In the genomic region with DNA sequence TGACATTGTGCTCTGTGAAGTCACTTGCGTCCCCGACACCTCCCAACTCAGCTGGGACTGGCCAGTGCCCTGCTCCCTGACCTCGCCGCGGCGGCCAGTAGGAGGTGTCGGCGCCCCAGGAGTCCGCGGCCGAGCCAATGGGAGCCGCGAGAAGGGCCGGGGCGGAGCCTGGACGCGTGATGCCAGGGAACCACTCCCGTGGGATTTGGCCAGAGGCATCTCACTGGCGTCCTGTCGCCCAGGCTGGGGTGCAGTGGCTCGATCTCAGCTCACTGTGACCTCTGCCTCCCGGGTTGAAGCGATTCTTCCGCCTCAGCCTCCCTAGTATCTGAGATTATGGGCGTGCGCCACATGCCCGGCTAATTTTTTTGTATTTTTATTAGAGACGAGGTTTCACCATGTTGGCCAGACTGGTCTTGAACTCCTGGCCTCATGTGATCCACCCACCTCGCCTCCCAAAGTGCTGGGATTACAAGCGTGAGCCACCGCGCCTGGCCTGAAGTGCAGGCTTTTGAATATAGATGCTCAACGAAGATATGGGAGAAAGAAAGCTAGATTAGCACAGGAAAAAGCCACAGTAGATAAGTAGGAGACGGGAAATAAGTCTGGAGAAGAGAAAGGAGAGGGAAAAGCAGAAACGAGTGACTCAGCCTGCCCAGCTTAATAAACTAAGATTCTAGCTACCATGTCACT, we compare ENCODE assay signal across 8 cellular contexts. TPM values are rescaled to one million over a fixed set of nuclear protein-coding genes. Genes with fewer than 3 reads are reported as not detected.
DNase-seq lines count a peak whose midpoint lies in the region; ATAC-seq, FAIRE-seq and TF ChIP-seq lines count a peak whose summit lies in the region.

No MANE protein-coding gene starts in this region.

- DNase-seq in DMS 273 treated with DMSO at 0.1 percent for 48 hours (lab: John Stamatoyannopoulos, UW): peak; percentile 40
- DNase-seq in H54 (ENCODE audit: insufficient read length, low spot score): peak; percentile 94
- peak; percentile 65 for DNase-seq in NCI-H2029 (lab: John Stamatoyannopoulos, UW)
- peak; percentile 10 for DNase-seq in activated CD4-positive, alpha-beta T cell treated with anti-CD3 and anti-CD28 coated beads for 1 hour
- DNase-seq in dermis microvascular lymphatic vessel endothelial cell (ENCODE audit: low read depth in 2 of 2): peak; percentile 48 to 81
- DNase-seq in left kidney (ENCODE audit: low read depth, low spot score): peak; percentile 90
- peak; percentile 33 to 38 for DNase-seq in stimulated activated CD4-positive, alpha-beta T cell treated with anti-CD3 and anti-CD28 coated beads, Interleukin-15, amount 100 ng/mL, for 48 hours (ENCODE audit: low read depth in 2 of 2)

- no peak for ATAC-seq in GM18519 (IDR thresholded peaks at IDR 0.05; ENCODE audit: low FRiP score, unreplicated experiment)

- peak; percentile 65 for FAIRE-seq in H54 (lab: Jason Lieb, UNC)

- peak; percentile 92 for TF ChIP-seq POLR2A in H54 (IDR thresholded peaks at IDR 0.05; ENCODE audit: low read depth, low read length)

RNA-seq across cellular contexts. Expression of a gene that starts 38.0 kb away (rescaled TPM):
- total RNA-seq in dermis microvascular lymphatic vessel endothelial cell: 22.5 and 25.0 TPM in 2 replicates

RNA-seq across cellular contexts. Expression of a gene that starts 38.7 kb away (rescaled TPM):
- total RNA-seq in dermis microvascular lymphatic vessel endothelial cell: 118 and 181 TPM in 2 replicates

Comparison
In these comparisons a context has a peak if more than half of its experiments do, and no peak if none do; other contexts are left out.
1. DNase-seq: peak in every context shown above with its lines; median percentile 94 in H54; 90 in left kidney; 65 in NCI-H2029; 64 in dermis microvascular lymphatic vessel endothelial cell; 40 in DMS 273 treated with DMSO at 0.1 percent for 48 hours; 36 in stimulated activated CD4-positive, alpha-beta T cell treated with anti-CD3 and anti-CD28 coated beads, Interleukin-15, amount 100 ng/mL, for 48 hours; 10 in activated CD4-positive, alpha-beta T cell treated with anti-CD3 and anti-CD28 coated beads for 1 hour.